ENCODE assay signal across 8 cellular contexts in genomic region chr1:200154069-200154767, GRCh38.
DNase-seq lines count a peak whose midpoint lies in the region; ATAC-seq and TF ChIP-seq lines count a peak whose summit lies in the region.

No MANE protein-coding gene starts in this region.

- H3K36me3 ChIP-seq in KOPT-K1 (ENCODE audit: insufficient read depth, low read length) (no peaks in the 10 kb centered on the region), HAP-1 (replicated peaks) (no peaks in the 10 kb centered on the region), testis (ENCODE audit: low read depth, missing control alignments) (no peaks in the 10 kb centered on the region)

- peaks cover 3% of the 10 kb centered on the region for H3K27me3 Mint-ChIP-seq in activated CD4-positive, alpha-beta memory T cell treated with anti-CD3 and anti-CD28 coated beads, Interleukin-2, amount 10 ng/mL, durations not matched to agents 7 days and 5 days

- intact Hi-C loops in testis (cut with DNase I; ENCODE audit: low total_unique reads) = no loop called here

- peak overlapping the region; percentile 44 for H3K4me3 Mint-ChIP-seq in activated CD4-positive, alpha-beta memory T cell treated with anti-CD3 and anti-CD28 coated beads, Interleukin-2, amount 10 ng/mL, durations not matched to agents 7 days and 5 days

- H3K9me3 ChIP-seq in KOPT-K1 (ENCODE audit: insufficient read depth, low read length, poor library complexity, severe bottlenecking) = no peaks in the 10 kb centered on the region
- no peaks in the 10 kb centered on the region for H3K9me3 ChIP-seq in HAP-1
- no peaks in the 10 kb centered on the region for H3K9me3 ChIP-seq in testis

- peak; percentile 87 for ATAC-seq in GM21717 (IDR thresholded peaks at IDR 0.05; ENCODE audit: unreplicated experiment)

- H3K4me1 ChIP-seq in HAP-1 = peaks cover 13% of the 10 kb centered on the region
- no peaks in the 10 kb centered on the region for H3K4me1 ChIP-seq in testis

- DNase-seq in GM12865 (ENCODE audit: low read depth) = peak; percentile 90
- DNase-seq in activated CD4-positive, alpha-beta memory T cell treated with anti-CD3 and anti-CD28 coated beads, Interleukin-2, amount 10 ng/mL, durations not matched to agents 7 days and 5 days = peak; percentile 73
- peak; percentile 46 to 87 for DNase-seq in lung microvascular endothelial cell (ENCODE audit: low read depth in 2 of 2)
- no peak for DNase-seq in HAP-1 (ENCODE audit: low spot score in 2 of 2)
- no peak for DNase-seq in testis
- no peak for DNase-seq in HuH-7 (ENCODE audit: low spot score)

- H3K27ac Mint-ChIP-seq in activated CD4-positive, alpha-beta memory T cell treated with anti-CD3 and anti-CD28 coated beads, Interleukin-2, amount 10 ng/mL, durations not matched to agents 7 days and 5 days = peak overlapping the region; percentile 86

- CTCF ChIA-PET in activated CD4-positive, alpha-beta memory T cell treated with anti-CD3 and anti-CD28 coated beads, Interleukin-2, amount 10 ng/mL, durations not matched to agents 7 days and 5 days (lab: Charles Lee) = interaction anchor here (1.0 to 1.4 kb wide), 2 partner anchors 11 to 149 kb away, joined by 3 read pairs; no protein-coding TSS in a partner anchor

- H3K4me3 ChIP-seq in GM12865 (ENCODE audit: low read depth, low read length) = no peak overlapping the region
- no peak overlapping the region for H3K4me3 ChIP-seq in HAP-1
- no peak overlapping the region for H3K4me3 ChIP-seq in testis

- peaks cover 41% of the 10 kb centered on the region for H3K4me1 Mint-ChIP-seq in activated CD4-positive, alpha-beta memory T cell treated with anti-CD3 and anti-CD28 coated beads, Interleukin-2, amount 10 ng/mL, durations not matched to agents 7 days and 5 days

- POLR2A ChIA-PET in activated CD4-positive, alpha-beta memory T cell treated with anti-CD3 and anti-CD28 coated beads, Interleukin-2, amount 10 ng/mL, durations not matched to agents 7 days and 5 days (lab: Charles Lee) = interaction anchor here (0.8 to 1.3 kb wide), 3 partner anchors 8 to 145 kb away, joined by 3 read pairs; no protein-coding TSS in a partner anchor

- H3K27me3 ChIP-seq in HAP-1 (ENCODE audit: low read depth) = no peaks in the 10 kb centered on the region
- H3K27me3 ChIP-seq in testis = no peaks in the 10 kb centered on the region

- TF ChIP-seq POLR2A in testis (IDR thresholded peaks at IDR 0.05) = no peak

- no peaks in the 10 kb centered on the region for H3K36me3 Mint-ChIP-seq in activated CD4-positive, alpha-beta memory T cell treated with anti-CD3 and anti-CD28 coated beads, Interleukin-2, amount 10 ng/mL, durations not matched to agents 7 days and 5 days (ENCODE audit: low read depth)

- no peak for TF ChIP-seq CTCF in GM12865 (IDR thresholded peaks at IDR 0.05; ENCODE audit: insufficient read depth, low read depth, low read length, missing control alignments)
- no peak for TF ChIP-seq CTCF in testis (IDR thresholded peaks at IDR 0.05)

- no peaks in the 10 kb centered on the region for H3K9me3 Mint-ChIP-seq in activated CD4-positive, alpha-beta memory T cell treated with anti-CD3 and anti-CD28 coated beads, Interleukin-2, amount 10 ng/mL, durations not matched to agents 7 days and 5 days

- H3K27ac ChIP-seq in KOPT-K1 (ENCODE audit: low read depth, low read length, poor library complexity, severe bottlenecking) = peak overlapping the region; percentile 52
- H3K27ac ChIP-seq in testis = no peak overlapping the region

- in situ Hi-C loops in HAP-1 (cut with MboI; ENCODE audit: low sequenced_read_pairs) = no loop called here

Comparison
In these comparisons a context has a peak if more than half of its experiments do, and no peak if none do; other contexts are left out.
1. DNase-seq: peak in GM12865 (single experiment), activated CD4-positive, alpha-beta memory T cell treated with anti-CD3 and anti-CD28 coated beads, Interleukin-2, amount 10 ng/mL, durations not matched to agents 7 days and 5 days (single experiment) and lung microvascular endothelial cell (2 of 2); none in HAP-1 (0 of 2), testis (single experiment) and HuH-7 (single experiment).